ENCODE assay signal across 19 cellular contexts in genomic region chr16:3062553-3062952, GRCh38. TPM values are rescaled to one million over a fixed set of nuclear protein-coding genes. Genes with fewer than 3 reads are reported as not detected.
DNase-seq lines count a peak whose midpoint lies in the region; ATAC-seq lines count a peak whose summit lies in the region.
"Had no signal": no experiment of that assay in that cellular context is flagged by ENCODE, and none has a peak within 500 bp of the region (broad histone marks: within the 10 kb centered on the region; RNA-seq: fewer than 3 reads in every experiment).

No MANE protein-coding gene starts in this region.

- H3K36me3 ChIP-seq in mucosa of rectum (ENCODE audit: control insufficient read depth in 2 of 2, insufficient read depth in 2 of 2, low read length in 2 of 2) = no peaks in the 10 kb centered on the region

- H3K4me1 ChIP-seq in mucosa of rectum (ENCODE audit: control insufficient read depth in 2 of 2, insufficient read depth in 2 of 2, low read length in 2 of 2) = peaks cover 30 to 50% of the 10 kb centered on the region in 2 donors

- CTCF ChIA-PET in activated CD8-positive, alpha-beta T cell treated with anti-CD3 and anti-CD28 coated beads, Interleukin-2, amount 10 ng/mL, durations not matched to agents 7 days and 5 days (lab: Charles Lee) = interaction anchor here (0.8 to 7.4 kb wide), 7 partner anchors 13 to 67 kb away, joined by 3 to 74 read pairs (median 7); no protein-coding TSS in a partner anchor

- no peak for DNase-seq in activated T-cell treated with anti-CD3 and anti-CD28 coated beads, Interleukin-2, amount 50 U/mL, for 24 hours
- DNase-seq in activated T-cell treated with anti-CD3 and anti-CD28 coated beads for 4 hours (no peak), T-helper 17 cell (no peak), UCSD-AML1 (lab: John Stamatoyannopoulos, UW; ENCODE audit: unreplicated experiment) (no peak), DMS 273 (lab: John Stamatoyannopoulos, UW; ENCODE audit: unreplicated experiment) (no peak)
- DNase-seq in activated CD8-positive, alpha-beta T cell treated with anti-CD3 and anti-CD28 coated beads, Interleukin-2, amount 10 ng/mL, durations not matched to agents 7 days and 5 days = no peak
- DNase-seq: AML-193, EL, H9, Kasumi-1, NCI-H1417, NCI-H1930, NCI-H2171 treated with DMSO at 0.1 percent for 48 hours, NCI-H774 had no signal

- H3K9me3 ChIP-seq in T-helper 17 cell (ENCODE audit: control insufficient read depth, low read length, poor library complexity, severe bottlenecking) (no peaks in the 10 kb centered on the region), mucosa of rectum (ENCODE audit: control insufficient read depth in 2 of 2, low read length in 2 of 2) (no peaks in the 10 kb centered on the region)

- no peaks in the 10 kb centered on the region for H3K9me3 Mint-ChIP-seq in activated T-cell treated with anti-CD3 and anti-CD28 coated beads, Interleukin-2, amount 50 U/mL, for 24 hours
- H3K9me3 Mint-ChIP-seq in activated CD8-positive, alpha-beta T cell treated with anti-CD3 and anti-CD28 coated beads, Interleukin-2, amount 10 ng/mL, durations not matched to agents 7 days and 5 days (ENCODE audit: insufficient read depth) = no peaks in the 10 kb centered on the region
- H3K9me3 Mint-ChIP-seq: H9 had no signal

- peaks cover 50% of the 10 kb centered on the region for H3K4me1 Mint-ChIP-seq in activated T-cell treated with anti-CD3 and anti-CD28 coated beads, Interleukin-2, amount 50 U/mL, for 24 hours (ENCODE audit: low read depth)
- H3K4me1 Mint-ChIP-seq in T-helper 17 cell = peaks cover 34% of the 10 kb centered on the region
- peaks cover 63% of the 10 kb centered on the region for H3K4me1 Mint-ChIP-seq in activated CD8-positive, alpha-beta T cell treated with anti-CD3 and anti-CD28 coated beads, Interleukin-2, amount 10 ng/mL, durations not matched to agents 7 days and 5 days (ENCODE audit: low read depth)

- peak overlapping the region; percentile 63 for H3K27ac Mint-ChIP-seq in activated T-cell treated with anti-CD3 and anti-CD28 coated beads, Interleukin-2, amount 50 U/mL, for 24 hours
- peak overlapping the region; percentile 100 for H3K27ac Mint-ChIP-seq in T-helper 17 cell
- H3K27ac Mint-ChIP-seq in activated CD8-positive, alpha-beta T cell treated with anti-CD3 and anti-CD28 coated beads, Interleukin-2, amount 10 ng/mL, durations not matched to agents 7 days and 5 days = no peak overlapping the region
- H3K27ac Mint-ChIP-seq: H9 had no signal

- H3K27me3 Mint-ChIP-seq in activated T-cell treated with anti-CD3 and anti-CD28 coated beads, Interleukin-2, amount 50 U/mL, for 24 hours = no peaks in the 10 kb centered on the region
- no peaks in the 10 kb centered on the region for H3K27me3 Mint-ChIP-seq in T-helper 17 cell
- no peaks in the 10 kb centered on the region for H3K27me3 Mint-ChIP-seq in activated CD8-positive, alpha-beta T cell treated with anti-CD3 and anti-CD28 coated beads, Interleukin-2, amount 10 ng/mL, durations not matched to agents 7 days and 5 days (ENCODE audit: low read depth)

- no peak overlapping the region for H3K4me3 Mint-ChIP-seq in activated T-cell treated with anti-CD3 and anti-CD28 coated beads, Interleukin-2, amount 50 U/mL, for 24 hours
- H3K4me3 Mint-ChIP-seq in T-helper 17 cell = no peak overlapping the region
- H3K4me3 Mint-ChIP-seq in activated CD8-positive, alpha-beta T cell treated with anti-CD3 and anti-CD28 coated beads, Interleukin-2, amount 10 ng/mL, durations not matched to agents 7 days and 5 days = no peak overlapping the region
- H3K4me3 Mint-ChIP-seq: H9 had no signal

- no peak for ATAC-seq in T-helper 17 cell
- no peak for ATAC-seq in activated CD8-positive, alpha-beta T cell treated with anti-CD3 and anti-CD28 coated beads, Interleukin-2, amount 10 ng/mL, durations not matched to agents 7 days and 5 days
- ATAC-seq: Panc1, Right ventricle myocardium inferior had no signal

- no peaks in the 10 kb centered on the region for H3K27me3 ChIP-seq in mucosa of rectum (ENCODE audit: control insufficient read depth in 2 of 2, insufficient read depth in 2 of 2, low read length in 2 of 2)

- no peak overlapping the region for H3K9ac ChIP-seq in mucosa of rectum (ENCODE audit: low read depth in 1 of 2, low read length in 2 of 2)

- POLR2A ChIA-PET in activated CD8-positive, alpha-beta T cell treated with anti-CD3 and anti-CD28 coated beads, Interleukin-2, amount 10 ng/mL, durations not matched to agents 7 days and 5 days (lab: Charles Lee) = interaction anchor here (6.3 kb wide), 1 partner anchor 14 kb away, joined by 68 read pairs; no protein-coding TSS in a partner anchor

- H3K36me3 Mint-ChIP-seq in activated T-cell treated with anti-CD3 and anti-CD28 coated beads, Interleukin-2, amount 50 U/mL, for 24 hours (ENCODE audit: low read depth) = peaks cover 25% of the 10 kb centered on the region
- peaks cover 11% of the 10 kb centered on the region for H3K36me3 Mint-ChIP-seq in T-helper 17 cell (ENCODE audit: low read depth)
- H3K36me3 Mint-ChIP-seq in activated CD8-positive, alpha-beta T cell treated with anti-CD3 and anti-CD28 coated beads, Interleukin-2, amount 10 ng/mL, durations not matched to agents 7 days and 5 days (ENCODE audit: low read depth) = peaks cover 49% of the 10 kb centered on the region

- H3K27ac ChIP-seq in mucosa of rectum (ENCODE audit: low read depth in 2 of 2, low read length in 2 of 2) = peak overlapping the region; percentile 27 to 74

- no peak overlapping the region for H3K4me3 ChIP-seq in mucosa of rectum (ENCODE audit: low read length in 2 of 2)

RNA-seq across cellular contexts. Expression of gene IL32, which starts 2.9 kb away (rescaled TPM):
- 1,000 to 10,000 TPM; 1,099 to 1,147 TPM for total RNA-seq in T-helper 17 cell
- total RNA-seq in activated CD8-positive, alpha-beta T cell treated with anti-CD3 and anti-CD28 coated beads, Interleukin-2, amount 10 ng/mL, durations not matched to agents 7 days and 5 days = 1,000 to 10,000 TPM; 1,836 to 1,884 TPM

RNA-seq across cellular contexts. Expression of gene MMP25, which starts 16.2 kb away (rescaled TPM):
- total RNA-seq in T-helper 17 cell = 1 to 10 TPM; 1.4 to 1.5 TPM
- total RNA-seq in activated CD8-positive, alpha-beta T cell treated with anti-CD3 and anti-CD28 coated beads, Interleukin-2, amount 10 ng/mL, durations not matched to agents 7 days and 5 days = 10 to 100 TPM; 58.0 to 66.1 TPM

RNA-seq across cellular contexts. Expression of gene BICDL2, which starts 25.8 kb away (rescaled TPM):
- not detected for total RNA-seq in T-helper 17 cell
- total RNA-seq in activated CD8-positive, alpha-beta T cell treated with anti-CD3 and anti-CD28 coated beads, Interleukin-2, amount 10 ng/mL, durations not matched to agents 7 days and 5 days = under 1 TPM; 0.84 to 0.94 TPM
- total RNA-seq: A673, NCI-H460, Right ventricle myocardium inferior had no signal

RNA-seq across cellular contexts. Expression of gene ZSCAN10, which starts 36.5 kb away (rescaled TPM):
- total RNA-seq in T-helper 17 cell = under 1 TPM; 0.12 to 0.26 TPM
- under 1 TPM; 0.23 to 0.26 TPM for total RNA-seq in activated CD8-positive, alpha-beta T cell treated with anti-CD3 and anti-CD28 coated beads, Interleukin-2, amount 10 ng/mL, durations not matched to agents 7 days and 5 days
- total RNA-seq: A673, Right ventricle myocardium inferior had no signal

RNA-seq across cellular contexts. Expression of gene THOC6, which starts 38.7 kb away (rescaled TPM):
- total RNA-seq in T-helper 17 cell = 10 to 100 TPM; 21.3 to 23.7 TPM
- 10 to 100 TPM; 57.4 to 57.9 TPM for total RNA-seq in activated CD8-positive, alpha-beta T cell treated with anti-CD3 and anti-CD28 coated beads, Interleukin-2, amount 10 ng/mL, durations not matched to agents 7 days and 5 days

Comparison
In these comparisons a context has a peak if more than half of its experiments do, and no peak if none do; other contexts are left out.
1. RNA of gene MMP25, which starts 16.2 kb away (total RNA-seq): 58.0 to 66.1 TPM in activated CD8-positive, alpha-beta T cell treated with anti-CD3 and anti-CD28 coated beads, Interleukin-2, amount 10 ng/mL, durations not matched to agents 7 days and 5 days; 1.4 to 1.5 TPM in T-helper 17 cell; every median in the first group is over 10 times any median in the second.